In the genomic region with DNA sequence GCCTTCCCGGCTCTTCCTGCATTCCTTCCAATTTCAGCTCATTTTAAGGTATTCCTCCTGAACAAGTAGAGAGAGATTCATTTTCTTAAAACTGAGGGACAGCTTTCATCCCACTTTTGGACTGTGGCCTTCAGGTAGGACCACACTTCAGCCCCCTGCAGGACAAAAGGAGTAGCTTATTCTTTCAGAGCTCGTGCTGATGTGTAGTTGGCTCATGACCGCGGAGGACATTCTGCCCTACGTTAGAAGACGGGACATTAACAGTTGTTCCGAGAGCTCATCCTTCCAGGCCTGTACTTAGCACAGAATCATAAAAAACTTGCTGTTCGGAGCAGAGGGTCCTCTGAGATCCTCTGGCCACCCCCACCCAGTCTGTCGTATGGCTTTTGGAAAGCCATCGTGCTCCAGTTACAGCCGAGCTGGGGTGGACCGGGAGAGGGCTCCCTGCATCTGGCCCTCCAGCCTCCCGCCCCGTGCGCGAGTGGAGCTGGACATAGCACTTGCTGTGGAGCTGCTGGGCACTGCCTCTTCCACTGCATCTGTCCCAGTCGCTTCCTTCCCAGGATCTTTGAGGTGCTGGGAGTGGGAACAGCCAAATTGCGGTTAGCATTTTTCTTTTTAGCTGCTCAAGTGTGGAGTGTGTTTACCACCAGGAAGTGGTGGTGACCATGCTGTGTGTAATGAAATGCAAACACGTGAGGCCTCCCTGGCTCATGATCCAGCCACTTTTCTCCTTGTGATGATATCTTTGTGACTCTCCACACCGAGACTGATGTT, we compare ENCODE assay signal across 15 cellular contexts.
DNase-seq lines count a peak whose midpoint lies in the region; ATAC-seq and TF ChIP-seq lines count a peak whose summit lies in the region.
"Had no signal": no experiment of that assay in that cellular context is flagged by ENCODE, and none has a peak within 500 bp of the region (broad histone marks: within the 10 kb centered on the region; RNA-seq: fewer than 3 reads in every experiment).

No MANE protein-coding gene starts in this region.

- H3K27me3 Mint-ChIP-seq in activated T-cell treated with anti-CD3 and anti-CD28 coated beads, Interleukin-2, amount 50 U/mL, for 24 hours = no peaks in the 10 kb centered on the region
- no peaks in the 10 kb centered on the region for H3K27me3 Mint-ChIP-seq in activated T-cell treated with anti-CD3 and anti-CD28 coated beads, Interleukin-2, amount 50 U/mL, for 4 hours (ENCODE audit: low read depth)
- H3K27me3 Mint-ChIP-seq: activated CD4-positive, alpha-beta memory T cell treated with anti-CD3 and anti-CD28 coated beads, Interleukin-2, amount 10 ng/mL, durations not matched to agents 7 days and 5 days; CD4-positive, alpha-beta T cell; natural killer cell treated with Interleukin-12 subunit alpha and Interleukin-12 subunit beta and Interleukin-15 and Interleukin-18, amount 100 ng/mL, for 72 hours had no signal

- H3K27ac Mint-ChIP-seq in activated T-cell treated with anti-CD3 and anti-CD28 coated beads, Interleukin-2, amount 50 U/mL, for 24 hours = no peak overlapping the region
- H3K27ac Mint-ChIP-seq: activated CD4-positive, alpha-beta memory T cell treated with anti-CD3 and anti-CD28 coated beads, Interleukin-2, amount 10 ng/mL, durations not matched to agents 7 days and 5 days; CD4-positive, alpha-beta T cell; natural killer cell treated with Interleukin-12 subunit alpha and Interleukin-12 subunit beta and Interleukin-15 and Interleukin-18, amount 100 ng/mL, for 72 hours had no signal

- no peaks in the 10 kb centered on the region for H3K79me2 ChIP-seq in smooth muscle cell (ENCODE audit: low read depth)

- H3K9me3 ChIP-seq in MG63 (no peaks in the 10 kb centered on the region), smooth muscle cell (replicated peaks; ENCODE audit: low read depth) (no peaks in the 10 kb centered on the region), tibial artery (no peaks in the 10 kb centered on the region)
- H3K9me3 ChIP-seq: testis had no signal

- no peak overlapping the region for H3K4me3 Mint-ChIP-seq in activated T-cell treated with anti-CD3 and anti-CD28 coated beads, Interleukin-2, amount 50 U/mL, for 24 hours
- H3K4me3 Mint-ChIP-seq in activated T-cell treated with anti-CD3 and anti-CD28 coated beads, Interleukin-2, amount 50 U/mL, for 4 hours = no peak overlapping the region
- H3K4me3 Mint-ChIP-seq: activated CD4-positive, alpha-beta memory T cell treated with anti-CD3 and anti-CD28 coated beads, Interleukin-2, amount 10 ng/mL, durations not matched to agents 7 days and 5 days; CD4-positive, alpha-beta T cell; natural killer cell treated with Interleukin-12 subunit alpha and Interleukin-12 subunit beta and Interleukin-15 and Interleukin-18, amount 100 ng/mL, for 72 hours had no signal

- no peak for ATAC-seq in activated T-cell treated with anti-CD3 and anti-CD28 coated beads, Interleukin-2, amount 50 U/mL, for 4 hours
- ATAC-seq in HG03095 (IDR thresholded peaks at IDR 0.05; ENCODE audit: unreplicated experiment) = no peak
- ATAC-seq: natural killer cell treated with Interleukin-12 subunit alpha and Interleukin-12 subunit beta and Interleukin-15 and Interleukin-18, amount 100 ng/mL, for 72 hours had no signal

- no peaks in the 10 kb centered on the region for H3K9me3 Mint-ChIP-seq in activated T-cell treated with anti-CD3 and anti-CD28 coated beads, Interleukin-2, amount 50 U/mL, for 24 hours
- H3K9me3 Mint-ChIP-seq in activated T-cell treated with anti-CD3 and anti-CD28 coated beads, Interleukin-2, amount 50 U/mL, for 4 hours = no peaks in the 10 kb centered on the region
- H3K9me3 Mint-ChIP-seq: activated CD4-positive, alpha-beta memory T cell treated with anti-CD3 and anti-CD28 coated beads, Interleukin-2, amount 10 ng/mL, durations not matched to agents 7 days and 5 days; CD4-positive, alpha-beta T cell; natural killer cell treated with Interleukin-12 subunit alpha and Interleukin-12 subunit beta and Interleukin-15 and Interleukin-18, amount 100 ng/mL, for 72 hours had no signal

- H3K4me2 ChIP-seq in smooth muscle cell = no peak overlapping the region

- H3K4me1 Mint-ChIP-seq in activated T-cell treated with anti-CD3 and anti-CD28 coated beads, Interleukin-2, amount 50 U/mL, for 24 hours (ENCODE audit: low read depth) = peaks cover 4% of the 10 kb centered on the region
- H3K4me1 Mint-ChIP-seq in activated T-cell treated with anti-CD3 and anti-CD28 coated beads, Interleukin-2, amount 50 U/mL, for 4 hours (ENCODE audit: low read depth) = peaks cover 10% of the 10 kb centered on the region

- H3F3A ChIP-seq in smooth muscle cell (ENCODE audit: low read depth) = no peaks in the 10 kb centered on the region

- no peak overlapping the region for H2AFZ ChIP-seq in smooth muscle cell (ENCODE audit: low read depth)

- peaks cover 69% of the 10 kb centered on the region for H4K20me1 ChIP-seq in smooth muscle cell (ENCODE audit: low read depth)

- H3K36me3 Mint-ChIP-seq in activated T-cell treated with anti-CD3 and anti-CD28 coated beads, Interleukin-2, amount 50 U/mL, for 24 hours (ENCODE audit: low read depth) = peaks cover 45% of the 10 kb centered on the region
- H3K36me3 Mint-ChIP-seq in activated T-cell treated with anti-CD3 and anti-CD28 coated beads, Interleukin-2, amount 50 U/mL, for 4 hours (ENCODE audit: insufficient read depth) = peaks cover 11% of the 10 kb centered on the region
- H3K36me3 Mint-ChIP-seq: natural killer cell treated with Interleukin-12 subunit alpha and Interleukin-12 subunit beta and Interleukin-15 and Interleukin-18, amount 100 ng/mL, for 72 hours had no signal

- no peaks in the 10 kb centered on the region for H3K4me1 ChIP-seq in smooth muscle cell (ENCODE audit: low read depth)
- H3K4me1 ChIP-seq in tibial artery = no peaks in the 10 kb centered on the region
- H3K4me1 ChIP-seq: testis had no signal

- no peak overlapping the region for H3K9ac ChIP-seq in smooth muscle cell (ENCODE audit: low read depth)

- no peaks in the 10 kb centered on the region for H3K27me3 ChIP-seq in MG63
- H3K27me3 ChIP-seq in smooth muscle cell (ENCODE audit: low read depth) = no peaks in the 10 kb centered on the region
- no peaks in the 10 kb centered on the region for H3K27me3 ChIP-seq in tibial artery
- H3K27me3 ChIP-seq: testis had no signal

- H3K27ac ChIP-seq in smooth muscle cell (ENCODE audit: low read depth) = no peak overlapping the region
- no peak overlapping the region for H3K27ac ChIP-seq in tibial artery
- H3K27ac ChIP-seq: testis had no signal

- intact Hi-C loops in tibial artery (cut with DNase I; ENCODE audit: low total_unique reads) = no loop called here

- no peak overlapping the region for H3K4me3 ChIP-seq in MG63
- no peak overlapping the region for H3K4me3 ChIP-seq in fibroblast of mammary gland (ENCODE audit: control insufficient read depth, low read depth, low read length)
- H3K4me3 ChIP-seq in smooth muscle cell = no peak overlapping the region
- H3K4me3 ChIP-seq in tibial artery = no peak overlapping the region
- H3K4me3 ChIP-seq: testis had no signal

- peak; percentile 17 for DNase-seq in activated T-cell treated with anti-CD3 and anti-CD28 coated beads, Interleukin-2, amount 50 U/mL, for 24 hours
- DNase-seq in activated T-cell treated with anti-CD3 and anti-CD28 coated beads, Interleukin-2, amount 50 U/mL, for 4 hours = no peak
- peak; percentile 22 for DNase-seq in MG63
- DNase-seq in fibroblast of mammary gland (ENCODE audit: low read depth) = no peak
- DNase-seq in smooth muscle cell (lab: John Stamatoyannopoulos, UW; ENCODE audit: unreplicated experiment) = no peak
- no peak for DNase-seq in tibial artery
- no peak for DNase-seq in pons (ENCODE audit: low spot score)
- DNase-seq: activated CD4-positive, alpha-beta memory T cell treated with anti-CD3 and anti-CD28 coated beads, Interleukin-2, amount 10 ng/mL, durations not matched to agents 7 days and 5 days; CD4-positive, alpha-beta T cell; KG1; NCI-H446; stimulated activated CD4-positive, alpha-beta T cell treated with anti-CD3 and anti-CD28 coated beads, Interleukin-4, amount 100 ng/mL, for 24 hours; testis had no signal

- TF ChIP-seq CTCF in fibroblast of mammary gland (conservative IDR thresholded peaks at IDR 0.05; ENCODE audit: control insufficient read depth, insufficient read depth, low read depth, low read length) (peak; percentile 2), smooth muscle cell (IDR thresholded peaks at IDR 0.05; ENCODE audit: borderline replicate concordance, insufficient read depth, poor library complexity, severe bottlenecking) (peak; percentile 9), tibial artery (IDR thresholded peaks at IDR 0.05) (no peak)

- whole genome bisulfite sequencing in smooth muscle cell (ENCODE audit: low lambda C conversion rate) = 91% methylated on average over 20 of the region's 20 CpGs

- H3K36me3 ChIP-seq in MG63 = peaks cover 4% of the 10 kb centered on the region; the same call in 1 of the 2 replicates
- H3K36me3 ChIP-seq in smooth muscle cell (ENCODE audit: low read depth) = no peaks in the 10 kb centered on the region
- H3K36me3 ChIP-seq in tibial artery = peaks cover 6 to 17% (median 8%) of the 10 kb centered on the region in 3 donors

Comparison
In these comparisons a context has a peak if more than half of its experiments do, and no peak if none do; other contexts are left out.
1. DNase-seq: peak in activated T-cell treated with anti-CD3 and anti-CD28 coated beads, Interleukin-2, amount 50 U/mL, for 24 hours (single experiment) and MG63 (single experiment); none in activated T-cell treated with anti-CD3 and anti-CD28 coated beads, Interleukin-2, amount 50 U/mL, for 4 hours (single experiment), fibroblast of mammary gland (single experiment), smooth muscle cell (single experiment), tibial artery (0 of 2) and pons (single experiment).
2. CTCF ChIP-seq: peak in fibroblast of mammary gland (single experiment) and smooth muscle cell (single experiment); none in tibial artery (0 of 2).